In the genomic region with DNA sequence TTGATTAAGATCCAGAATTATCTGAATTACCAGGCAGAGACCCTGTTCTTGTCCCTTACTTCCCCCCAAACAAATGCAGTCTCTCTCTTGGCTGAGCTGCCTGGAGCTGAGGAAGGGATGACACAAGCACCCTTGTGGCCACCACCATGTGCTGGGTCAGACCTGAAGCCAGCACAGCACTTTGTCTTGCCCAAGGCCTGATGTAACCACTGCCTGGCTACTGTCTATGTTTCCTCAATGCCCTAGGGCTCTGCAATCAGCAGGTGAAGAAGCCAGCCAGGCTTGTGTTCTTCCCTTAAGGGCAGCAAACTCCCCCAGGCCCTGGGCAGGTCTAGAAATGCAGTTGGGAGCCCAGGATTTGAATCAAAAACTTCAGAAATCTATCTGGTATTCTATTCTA, we compare ENCODE assay signal across 25 cellular contexts. TPM values are rescaled to one million over a fixed set of nuclear protein-coding genes. Genes with fewer than 3 reads are reported as not detected.
"Had no signal": no experiment of that assay in that cellular context is flagged by ENCODE, and none has a peak within 500 bp of the region (broad histone marks: within the 10 kb centered on the region; RNA-seq: fewer than 3 reads in every experiment).

No MANE protein-coding gene starts in this region.

- H3K9me3 ChIP-seq: colonic mucosa, esophagus squamous epithelium, ovary, sigmoid colon, thyroid gland, upper lobe of left lung, vagina had no signal

- H3K27ac ChIP-seq: colonic mucosa, esophagus squamous epithelium, gastroesophageal sphincter, ovary, right atrium auricular region, sigmoid colon, skin epidermis, suprapubic skin, thyroid gland, upper lobe of left lung, vagina had no signal

- H3K27me3 ChIP-seq: colonic mucosa, esophagus squamous epithelium, gastroesophageal sphincter, ovary, right atrium auricular region, sigmoid colon, suprapubic skin, thyroid gland, upper lobe of left lung, vagina had no signal

- H3K4me1 ChIP-seq: colonic mucosa, esophagus squamous epithelium, gastroesophageal sphincter, right atrium auricular region, sigmoid colon, suprapubic skin, thyroid gland, upper lobe of left lung, vagina had no signal

- H3K36me3 ChIP-seq: colonic mucosa, esophagus squamous epithelium, gastroesophageal sphincter, ovary, right atrium auricular region, sigmoid colon, suprapubic skin, thyroid gland, upper lobe of left lung, vagina had no signal

- DNase-seq: colonic mucosa; dermis blood vessel endothelial cell; esophagus squamous epithelium; foreskin fibroblast; glutamatergic neuron; immature natural killer cell; left ventricle myocardium superior; mesendoderm; natural killer cell; nucleus accumbens; ovary; sigmoid colon; stimulated activated CD4-positive, alpha-beta T cell treated with anti-CD3 and anti-CD28 coated beads, Interleukin-12 subunit alpha, Interleukin-12 subunit beta, amount 100 ng/mL, for 4 hours; stimulated activated CD4-positive, alpha-beta T cell treated with anti-CD3 and anti-CD28 coated beads, Interleukin-2, amount 100 ng/mL, for 48 hours; stimulated activated naive CD8-positive, alpha-beta T cell treated with anti-CD3 and anti-CD28 coated beads, Interleukin-15, Interleukin-2, amounts not matched to agents 100 U/mL and 50 U/mL, for 24 hours; thyroid gland had no signal

- H3K4me3 ChIP-seq: colonic mucosa, esophagus squamous epithelium, gastroesophageal sphincter, lung, ovary, right atrium auricular region, sigmoid colon, skin epidermis, suprapubic skin, thyroid gland, upper lobe of left lung, vagina had no signal

- ATAC-seq: gastroesophageal sphincter, left ventricle myocardium superior, natural killer cell had no signal

RNA-seq across cellular contexts. Expression of a gene that starts 15.8 kb away (rescaled TPM):
- total RNA-seq: dermis blood vessel endothelial cell, left ventricle myocardium superior, neural crest cell, posterior vena cava, right atrium auricular region, suprapubic skin, vagina had no signal
